Comparison of ENCODE assay signal across 1 cellular context in genomic region chr20:1721687-1722512, GRCh38.
A peak's percentile ranks its signal among the peaks of the same experiment; 100 is the strongest.
TF ChIP-seq lines count a peak whose summit lies in the region.

No MANE protein-coding gene starts in this region.

TF ChIP-seq in GM12878, 131 proteins besides CTCF, POLR2A, EP300 and RAD21 (continued from another document):
- TF ChIP-seq ZBTB40 (IDR thresholded peaks at IDR 0.05; ENCODE audit: borderline replicate concordance) (no peak), USF1 (IDR thresholded peaks at IDR 0.05; ENCODE audit: borderline replicate concordance, extremely low read length, insufficient read depth, low read depth, low read length) (no peak), TARDBP (IDR thresholded peaks at IDR 0.05; ENCODE audit: borderline replicate concordance) (no peak), KAT2A (conservative IDR thresholded peaks at IDR 0.05; ENCODE audit: control insufficient read depth, low read depth, low read length) (no peak), MEF2A (IDR thresholded peaks at IDR 0.05; ENCODE audit: insufficient read depth, low read depth, low read length) (peak; percentile 52; the same call in 1 of the 2 replicates), SP1 (IDR thresholded peaks at IDR 0.05; ENCODE audit: low read depth, low read length) (peak; percentile 50), REST (IDR thresholded peaks at IDR 0.05; ENCODE audit: low read depth, low read length) (no peak), EGR1 (IDR thresholded peaks at IDR 0.05; ENCODE audit: borderline replicate concordance in 1 of 2, low read depth in 2 of 2, low read length in 2 of 2) (no peak), POLR2AphosphoS2 (IDR thresholded peaks at IDR 0.05; ENCODE audit: low read depth, low read length) (no peak), SIX5 (IDR thresholded peaks at IDR 0.05; ENCODE audit: low read depth, low read length, severe bottlenecking) (no peak), SRF (IDR thresholded peaks at IDR 0.05; ENCODE audit: low read depth in 2 of 2, low read length in 2 of 2) (no peak), SUZ12 (IDR thresholded peaks at IDR 0.05; ENCODE audit: unreplicated experiment) (no peak), HDGF (IDR thresholded peaks at IDR 0.05) (no peak), NKRF (conservative IDR thresholded peaks at IDR 0.05) (no peak), STAT1 (conservative IDR thresholded peaks at IDR 0.05) (no peak), RB1 (IDR thresholded peaks at IDR 0.05; ENCODE audit: borderline replicate concordance) (no peak), MLLT1 (IDR thresholded peaks at IDR 0.05) (no peak), ZNF687 (IDR thresholded peaks at IDR 0.05) (no peak)
